15 cellular contexts compared by ENCODE assay signal in the genomic region with DNA sequence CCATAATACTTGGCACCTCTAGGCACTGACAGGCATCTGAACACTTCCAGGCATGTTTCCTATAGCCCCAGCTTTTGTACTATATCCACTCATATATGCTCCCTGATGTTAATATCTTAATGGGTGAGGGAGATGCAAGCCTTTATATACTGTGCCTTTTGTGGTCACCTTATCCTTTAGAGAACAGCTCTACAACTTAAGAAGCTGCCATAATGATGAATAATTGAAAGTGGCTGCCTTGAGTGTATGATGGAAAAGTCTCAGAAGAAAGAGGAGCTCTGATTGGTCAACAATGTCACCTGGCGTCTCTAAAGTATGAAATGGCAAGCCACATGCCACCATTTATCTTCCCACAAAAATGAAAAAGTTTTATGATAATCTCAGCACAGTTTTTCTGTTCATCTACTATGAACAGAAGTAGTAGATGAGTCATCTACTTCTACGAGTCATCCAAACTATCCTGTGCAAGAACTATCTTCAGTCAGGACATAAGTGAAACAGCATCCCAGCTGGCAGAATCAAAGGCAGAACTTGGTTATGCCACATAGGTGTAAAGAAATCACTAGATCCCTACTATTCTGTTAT.
"Had no signal": no experiment of that assay in that cellular context is flagged by ENCODE, and none has a peak within 500 bp of the region (broad histone marks: within the 10 kb centered on the region; RNA-seq: fewer than 3 reads in every experiment).

No MANE protein-coding gene starts in this region.

- H3K4me3 Mint-ChIP-seq: activated B cell treated with CpG ODN at 0.5 μM for 24 hours; activated CD4-positive, alpha-beta T cell treated with anti-CD3 and anti-CD28 coated beads, Interleukin-2, amount 10 ng/mL, durations not matched to agents 24 days and 14 days; activated naive CD8-positive, alpha-beta T cell; endodermal cell had no signal

- H3K4me3 ChIP-seq: colonic mucosa, left lung, SK-N-MC, thoracic aorta, upper lobe of right lung had no signal

- H3K27ac Mint-ChIP-seq: activated B cell treated with CpG ODN at 0.5 μM for 24 hours; activated CD4-positive, alpha-beta T cell treated with anti-CD3 and anti-CD28 coated beads, Interleukin-2, amount 10 ng/mL, durations not matched to agents 24 days and 14 days; activated naive CD8-positive, alpha-beta T cell; activated T-helper 2 cell treated with anti-CD3 and anti-CD28 coated beads, Interferon-gamma antibody, Interleukin-2, Interleukin-4, amounts not matched to agents 10 μg/mL and 5 μg/mL and 100 μg/mL, durations not matched to agents 14 hours and 24 hours and 36 hours; endodermal cell had no signal

- H3K27ac ChIP-seq: colonic mucosa, left lung, SK-N-MC, thoracic aorta, upper lobe of right lung had no signal

- ATAC-seq: left lung, upper lobe of right lung had no signal

- H3K9me3 ChIP-seq: colonic mucosa, left lung, thoracic aorta, upper lobe of right lung had no signal

- H3K27me3 Mint-ChIP-seq: activated B cell treated with CpG ODN at 0.5 μM for 24 hours; activated CD4-positive, alpha-beta T cell treated with anti-CD3 and anti-CD28 coated beads, Interleukin-2, amount 10 ng/mL, durations not matched to agents 24 days and 14 days had no signal

- H3K27me3 ChIP-seq: colonic mucosa, left lung, upper lobe of right lung had no signal

- H3K36me3 Mint-ChIP-seq: activated naive CD8-positive, alpha-beta T cell had no signal

- H3K4me1 ChIP-seq: colonic mucosa, left lung, upper lobe of right lung had no signal

- H3K36me3 ChIP-seq: colonic mucosa, left lung, thoracic aorta, upper lobe of right lung had no signal

- H3K9me3 Mint-ChIP-seq: activated B cell treated with CpG ODN at 0.5 μM for 24 hours had no signal

- H3K4me1 Mint-ChIP-seq: activated B cell treated with CpG ODN at 0.5 μM for 24 hours had no signal

- DNase-seq: activated B cell treated with CpG ODN at 0.5 μM for 24 hours; activated CD4-positive, alpha-beta T cell treated with anti-CD3 and anti-CD28 coated beads, Interleukin-2, amount 10 ng/mL, durations not matched to agents 24 days and 14 days; amygdala; central memory CD4-positive, alpha-beta T cell; colonic mucosa; endodermal cell; head of caudate nucleus; kidney; left lung; occipital lobe; upper lobe of right lung had no signal
